27 cellular contexts compared by ENCODE assay signal in the genomic region with DNA sequence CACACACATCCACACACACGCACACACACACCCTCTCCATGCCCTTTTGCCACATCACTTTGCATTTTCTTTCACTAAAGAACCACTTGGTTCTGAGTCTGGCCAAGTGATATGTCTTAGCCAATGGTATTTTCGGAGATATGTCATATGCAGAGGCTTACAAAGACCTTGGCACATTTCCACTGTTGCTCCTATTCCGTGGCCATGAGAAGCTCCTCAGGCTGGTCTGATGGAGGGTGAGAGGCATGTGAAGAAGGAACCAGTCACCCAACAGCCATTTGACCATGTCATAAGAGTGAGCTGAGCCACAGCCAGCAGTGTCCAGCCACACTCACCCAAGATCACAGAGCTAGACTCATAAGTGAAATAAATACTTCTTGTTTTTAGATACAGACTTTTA.
DNase-seq lines count a peak whose midpoint lies in the region; ATAC-seq, FAIRE-seq and TF ChIP-seq lines count a peak whose summit lies in the region.
"Had no signal": no experiment of that assay in that cellular context is flagged by ENCODE, and none has a peak within 500 bp of the region (broad histone marks: within the 10 kb centered on the region; RNA-seq: fewer than 3 reads in every experiment).

No MANE protein-coding gene starts in this region.

- DNase-seq in heart left ventricle (no peak), right atrium auricular region (ENCODE audit: low spot score) (no peak), astrocyte (ENCODE audit: low read depth) (peak; percentile 6), hepatic stellate cell (ENCODE audit: low spot score) (peak; percentile 20), smooth muscle cell (lab: John Stamatoyannopoulos, UW; ENCODE audit: unreplicated experiment) (no peak), NCI-H1092 treated with DMSO at 0.1 percent for 48 hours (lab: John Stamatoyannopoulos, UW) (no peak), GM13977 (ENCODE audit: low spot score) (no peak)
- DNase-seq: 8988T; activated CD4-positive, CD25-positive, alpha-beta regulatory T cell; activated CD8-positive, alpha-beta T cell treated with anti-CD3 and anti-CD28 coated beads, Interleukin-2, amount 10 ng/mL, durations not matched to agents 7 days and 5 days; KG1; lower lobe of right lung; MV-4-11; NCI-H187; NCI-H748 treated with DMSO at 0.1 percent for 48 hours; stimulated activated CD4-positive, alpha-beta T cell treated with anti-CD3 and anti-CD28 coated beads, Interleukin-2, amount 100 ng/mL, for 24 hours; testis had no signal

- 48 to 68% (median 53%) methylated on average over 3 of the region's 3 CpGs for WGBS in heart left ventricle, 4 donors
- 92% methylated on average over 3 of the region's 3 CpGs for WGBS in smooth muscle cell (ENCODE audit: low lambda C conversion rate)

- H2AFZ ChIP-seq in astrocyte (ENCODE audit: low read depth, low read length) (no peak overlapping the region), smooth muscle cell (ENCODE audit: low read depth) (no peak overlapping the region)

- peak in 3 of 4 donors; percentile 32 to 67 (median 66) for ATAC-seq in heart left ventricle
- no peak for ATAC-seq in esophagus mucosa
- ATAC-seq: activated CD8-positive, alpha-beta T cell treated with anti-CD3 and anti-CD28 coated beads, Interleukin-2, amount 10 ng/mL, durations not matched to agents 7 days and 5 days; stimulated activated effector memory CD8-positive, alpha-beta T cell treated with anti-CD3 and anti-CD28 coated beads, Interleukin-12 subunit alpha, Interleukin-12 subunit beta, amount 100 ng/mL, for 72 hours had no signal

- H3K4me2 ChIP-seq in astrocyte (ENCODE audit: low read length) (no peak overlapping the region), smooth muscle cell (no peak overlapping the region)
- H3K4me2 ChIP-seq: BLaER1 had no signal

- H3K9me3 Mint-ChIP-seq in astrocyte (ENCODE audit: unreplicated experiment), result no peaks in the 10 kb centered on the region
- H3K9me3 Mint-ChIP-seq: dendritic cell treated with granulocyte-macrophage colony-stimulating factor and Interleukin-4, amounts not matched to agents 40 ng/mL and 50 ng/mL, for 4 days; neural crest cell; stimulated activated effector memory CD8-positive, alpha-beta T cell treated with anti-CD3 and anti-CD28 coated beads, Interleukin-12 subunit alpha, Interleukin-12 subunit beta, amount 100 ng/mL, for 72 hours had no signal

- intact Hi-C loops in heart left ventricle (cut with DNase I), result no loop called here

- H3K27ac Mint-ChIP-seq in astrocyte (ENCODE audit: unreplicated experiment), result no peak overlapping the region
- H3K27ac Mint-ChIP-seq: activated CD8-positive, alpha-beta T cell treated with anti-CD3 and anti-CD28 coated beads, Interleukin-2, amount 10 ng/mL, durations not matched to agents 7 days and 5 days; dendritic cell treated with granulocyte-macrophage colony-stimulating factor and Interleukin-4, amounts not matched to agents 40 ng/mL and 50 ng/mL, for 4 days; stimulated activated effector memory CD8-positive, alpha-beta T cell treated with anti-CD3 and anti-CD28 coated beads, Interleukin-12 subunit alpha, Interleukin-12 subunit beta, amount 100 ng/mL, for 72 hours had no signal

- H3K27ac ChIP-seq in heart left ventricle (no peak overlapping the region), right atrium auricular region (no peak overlapping the region), astrocyte (ENCODE audit: low read depth, low read length) (no peak overlapping the region), smooth muscle cell (ENCODE audit: low read depth) (no peak overlapping the region)
- H3K27ac ChIP-seq: adrenal gland, BLaER1, cardiac muscle cell, lower lobe of right lung, testis had no signal

- no peaks in the 10 kb centered on the region for H3K36me3 Mint-ChIP-seq in astrocyte (ENCODE audit: low read depth, unreplicated experiment)
- H3K36me3 Mint-ChIP-seq: stimulated activated effector memory CD8-positive, alpha-beta T cell treated with anti-CD3 and anti-CD28 coated beads, Interleukin-12 subunit alpha, Interleukin-12 subunit beta, amount 100 ng/mL, for 72 hours had no signal

- peaks cover 0 to 4% (median 0%) of the 10 kb centered on the region in 12 donors for H3K9me3 ChIP-seq in heart left ventricle
- peaks cover 0 to 4% of the 10 kb centered on the region in 2 donors for H3K9me3 ChIP-seq in right atrium auricular region
- no peaks in the 10 kb centered on the region for H3K9me3 ChIP-seq in astrocyte (ENCODE audit: insufficient read depth, low read depth, low read length)
- H3K9me3 ChIP-seq in smooth muscle cell (replicated peaks; ENCODE audit: low read depth), result no peaks in the 10 kb centered on the region
- H3K9me3 ChIP-seq: adrenal gland, BLaER1, lower lobe of right lung, testis had no signal

- no peaks in the 10 kb centered on the region for H4K20me1 ChIP-seq in astrocyte (ENCODE audit: insufficient read depth, low read length)
- no peaks in the 10 kb centered on the region for H4K20me1 ChIP-seq in smooth muscle cell (ENCODE audit: low read depth)
- H4K20me1 ChIP-seq: BLaER1 had no signal

- H3K9ac ChIP-seq in astrocyte (ENCODE audit: low read length) (no peak overlapping the region), smooth muscle cell (ENCODE audit: low read depth) (no peak overlapping the region)
- H3K9ac ChIP-seq: BLaER1 had no signal

- H3K27me3 ChIP-seq in heart left ventricle (no peaks in the 10 kb centered on the region), right atrium auricular region (no peaks in the 10 kb centered on the region), astrocyte (ENCODE audit: insufficient read depth, low read length) (peaks cover 21% of the 10 kb centered on the region), smooth muscle cell (ENCODE audit: low read depth) (peaks cover 26% of the 10 kb centered on the region)
- H3K27me3 ChIP-seq: adrenal gland, BLaER1, cardiac muscle cell, testis had no signal

- no peak overlapping the region for H3K4me3 Mint-ChIP-seq in astrocyte (ENCODE audit: unreplicated experiment)
- H3K4me3 Mint-ChIP-seq: activated CD8-positive, alpha-beta T cell treated with anti-CD3 and anti-CD28 coated beads, Interleukin-2, amount 10 ng/mL, durations not matched to agents 7 days and 5 days; dendritic cell treated with granulocyte-macrophage colony-stimulating factor and Interleukin-4, amounts not matched to agents 40 ng/mL and 50 ng/mL, for 4 days; neural crest cell; stimulated activated effector memory CD8-positive, alpha-beta T cell treated with anti-CD3 and anti-CD28 coated beads, Interleukin-12 subunit alpha, Interleukin-12 subunit beta, amount 100 ng/mL, for 72 hours had no signal

- H3K79me2 ChIP-seq in astrocyte (ENCODE audit: insufficient read depth, low read length) (no peaks in the 10 kb centered on the region), smooth muscle cell (ENCODE audit: low read depth) (no peaks in the 10 kb centered on the region)

- no peaks in the 10 kb centered on the region for H3K4me1 Mint-ChIP-seq in astrocyte (ENCODE audit: low read depth, unreplicated experiment)
- H3K4me1 Mint-ChIP-seq: stimulated activated effector memory CD8-positive, alpha-beta T cell treated with anti-CD3 and anti-CD28 coated beads, Interleukin-12 subunit alpha, Interleukin-12 subunit beta, amount 100 ng/mL, for 72 hours had no signal

- peaks cover 28% of the 10 kb centered on the region for H3K27me3 Mint-ChIP-seq in astrocyte (ENCODE audit: low read depth, unreplicated experiment)
- H3K27me3 Mint-ChIP-seq: dendritic cell treated with granulocyte-macrophage colony-stimulating factor and Interleukin-4, amounts not matched to agents 40 ng/mL and 50 ng/mL, for 4 days had no signal

- H3K4me1 ChIP-seq in heart left ventricle, result peaks cover 0 to 3% (median 0%) of the 10 kb centered on the region in 12 donors
- peaks cover 0 to 6% of the 10 kb centered on the region in 2 donors for H3K4me1 ChIP-seq in right atrium auricular region
- no peaks in the 10 kb centered on the region for H3K4me1 ChIP-seq in astrocyte (ENCODE audit: insufficient read depth, low read length)
- H3K4me1 ChIP-seq in smooth muscle cell (ENCODE audit: low read depth), result no peaks in the 10 kb centered on the region
- H3K4me1 ChIP-seq: adrenal gland, lower lobe of right lung, testis had no signal

- TF ChIP-seq POLR2A in heart left ventricle (IDR thresholded peaks at IDR 0.05), result no peak

- in situ Hi-C loops in GM13977 (cut with MboI; ENCODE audit: low pct_unique_long_range_greater_than_20kb, low sequenced_read_pairs, unreplicated experiment), result no loop called here

- TF ChIP-seq CTCF in heart left ventricle (IDR thresholded peaks at IDR 0.05) (no peak), right atrium auricular region (IDR thresholded peaks at IDR 0.05) (no peak), astrocyte (IDR thresholded peaks at IDR 0.05; ENCODE audit: insufficient read depth, low read depth, low read length) (no peak), smooth muscle cell (IDR thresholded peaks at IDR 0.05; ENCODE audit: borderline replicate concordance, insufficient read depth, poor library complexity, severe bottlenecking) (no peak), GM13977 (IDR thresholded peaks at IDR 0.05; ENCODE audit: extremely low read depth, insufficient read depth, missing control alignments) (no peak)

- H3K36me3 ChIP-seq in heart left ventricle (no peaks in the 10 kb centered on the region), right atrium auricular region (no peaks in the 10 kb centered on the region), astrocyte (ENCODE audit: insufficient read depth, low read length) (no peaks in the 10 kb centered on the region), smooth muscle cell (ENCODE audit: low read depth) (no peaks in the 10 kb centered on the region)
- H3K36me3 ChIP-seq: adrenal gland, BLaER1, cardiac muscle cell, lower lobe of right lung had no signal

- H3K4me3 ChIP-seq in heart left ventricle (no peak overlapping the region), right atrium auricular region (no peak overlapping the region), astrocyte (ENCODE audit: insufficient read depth, low read depth, low read length) (no peak overlapping the region), smooth muscle cell (no peak overlapping the region)
- H3K4me3 ChIP-seq: adrenal gland, BLaER1, cardiac muscle cell, lower lobe of right lung, testis had no signal

- no peak for FAIRE-seq in astrocyte (lab: Jason Lieb, UNC)
- FAIRE-seq: endometrium, frontal cortex, keratinocyte had no signal

- H3F3A ChIP-seq in smooth muscle cell (ENCODE audit: low read depth), result no peaks in the 10 kb centered on the region

Comparison
In these comparisons a context has a peak if more than half of its experiments do, and no peak if none do; other contexts are left out.
1. DNase-seq: peak in astrocyte (single experiment) and hepatic stellate cell (single experiment); none in heart left ventricle (0 of 5), right atrium auricular region (single experiment), smooth muscle cell (single experiment), NCI-H1092 treated with DMSO at 0.1 percent for 48 hours (single experiment) and GM13977 (single experiment).